30 cellular contexts compared by ENCODE assay signal in the genomic region with DNA sequence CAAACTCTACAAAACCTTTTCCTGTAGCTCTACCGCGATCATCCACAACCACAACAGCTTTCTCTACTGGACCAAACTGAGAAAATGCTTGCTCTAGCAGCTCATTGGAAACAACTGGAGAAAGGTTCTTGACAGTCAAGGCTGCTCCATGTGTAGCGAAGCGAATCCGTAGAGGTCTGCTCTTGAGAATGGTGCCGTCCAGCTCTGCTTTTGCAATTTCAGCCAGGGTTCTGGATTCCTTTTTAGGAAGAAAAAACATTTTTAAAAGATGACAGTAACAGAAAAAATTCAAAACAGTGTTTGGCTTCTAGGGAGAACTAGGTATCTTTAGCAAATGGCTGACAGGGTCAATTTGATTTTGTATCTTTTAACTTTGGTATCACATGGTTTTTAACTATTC. TPM values are rescaled to one million over a fixed set of nuclear protein-coding genes. Genes with fewer than 3 reads are reported as not detected.
DNase-seq lines count a peak whose midpoint lies in the region; ATAC-seq, FAIRE-seq and TF ChIP-seq lines count a peak whose summit lies in the region.
"Had no signal": no experiment of that assay in that cellular context is flagged by ENCODE, and none has a peak within 500 bp of the region (broad histone marks: within the 10 kb centered on the region; RNA-seq: fewer than 3 reads in every experiment).

No MANE protein-coding gene starts in this region.

- no peak for TF ChIP-seq CTCF in right atrium auricular region (IDR thresholded peaks at IDR 0.05)
- no peak for TF ChIP-seq CTCF in chondrocyte (IDR thresholded peaks at IDR 0.05)
- no peak for TF ChIP-seq CTCF in thoracic aorta (IDR thresholded peaks at IDR 0.05)
- TF ChIP-seq CTCF in vagina (IDR thresholded peaks at IDR 0.05), result no peak

- H3K27me3 ChIP-seq in right atrium auricular region, result no peaks in the 10 kb centered on the region
- H3K27me3 ChIP-seq in thoracic aorta (replicated peaks; ENCODE audit: insufficient read depth), result no peaks in the 10 kb centered on the region
- H3K27me3 ChIP-seq in vagina, result no peaks in the 10 kb centered on the region
- H3K27me3 ChIP-seq: foreskin keratinocyte, MG63 had no signal

- peak overlapping the region; percentile 53 for H3K27ac Mint-ChIP-seq in chondrocyte (ENCODE audit: unreplicated experiment)
- H3K27ac Mint-ChIP-seq: activated naive CD8-positive, alpha-beta T cell treated with anti-CD3 and anti-CD28 coated beads, Interleukin-2, amount 10 ng/mL, durations not matched to agents 7 days and 5 days; CD4-positive, alpha-beta T cell; H9 had no signal

- H3K27ac ChIP-seq in right atrium auricular region (no peak overlapping the region), thoracic aorta (peak overlapping the region in 1 of 2 donors; percentile 67), vagina (no peak overlapping the region)
- H3K27ac ChIP-seq: foreskin keratinocyte, parathyroid adenoma had no signal

- peaks cover 10% of the 10 kb centered on the region for H3K36me3 Mint-ChIP-seq in chondrocyte (ENCODE audit: low read depth)

- H3K4me1 Mint-ChIP-seq in chondrocyte (ENCODE audit: low read depth), result peaks cover 31% of the 10 kb centered on the region

- H3K4me3 Mint-ChIP-seq in chondrocyte (ENCODE audit: unreplicated experiment), result no peak overlapping the region
- H3K4me3 Mint-ChIP-seq: activated naive CD8-positive, alpha-beta T cell treated with anti-CD3 and anti-CD28 coated beads, Interleukin-2, amount 10 ng/mL, durations not matched to agents 7 days and 5 days; CD4-positive, alpha-beta T cell; central memory CD8-positive, alpha-beta T cell; H9; neural crest cell had no signal

- DNase-seq in right atrium auricular region (ENCODE audit: low spot score) (peak; percentile 43), left cardiac atrium (no peak), GM04503 (ENCODE audit: low read depth) (peak; percentile 9), chondrocyte (ENCODE audit: low spot score) (no peak), thoracic aorta (ENCODE audit: low spot score) (no peak), urothelium cell line (ENCODE audit: low spot score) (no peak), vagina (ENCODE audit: extremely low spot score in 2 of 2) (no peak)
- DNase-seq in activated CD4-positive, alpha-beta T cell treated with anti-CD3 and anti-CD28 coated beads, Interleukin-2, amount 50 U/mL, for 48 hours, result no peak
- DNase-seq: activated CD4-positive, alpha-beta T cell treated with anti-CD3 and anti-CD28 coated beads, Interleukin-2, amount 50 U/mL, for 4 hours; activated gamma-delta T cell; activated naive CD8-positive, alpha-beta T cell treated with anti-CD3 and anti-CD28 coated beads, Interleukin-2, amount 10 ng/mL, durations not matched to agents 7 days and 5 days; CD4-positive, alpha-beta T cell; effector CD8-positive, alpha-beta T cell; foreskin keratinocyte; H9; left colon; mammary epithelial cell; MG63; NCI-H2081; NCI-H345; NCI-H748 treated with DMSO at 0.1 percent for 48 hours; SIG-M5; stimulated activated CD4-positive, alpha-beta T cell treated with anti-CD3 and anti-CD28 coated beads, Interleukin-2, amount 100 ng/mL, for 24 hours had no signal

- no peak for FAIRE-seq in urothelium cell line (lab: Jason Lieb, UNC)
- FAIRE-seq: GM19239, K562, RCC 7860 had no signal

- ATAC-seq in left cardiac atrium (no peak), thoracic aorta (ENCODE audit: insufficient number of reproducible peaks, low FRiP score, low read depth) (no peak)
- ATAC-seq: foreskin keratinocyte, K562, left colon had no signal

- intact Hi-C loops in left cardiac atrium (cut with DNase I) (no loop called here), vagina (cut with DNase I) (no loop called here)

- no peak overlapping the region for H3K4me3 ChIP-seq in right atrium auricular region
- H3K4me3 ChIP-seq in thoracic aorta, result peak overlapping the region; percentile 59
- H3K4me3 ChIP-seq in vagina, result no peak overlapping the region
- H3K4me3 ChIP-seq: K562, MG63, smooth muscle cell had no signal

- peaks cover 0 to 6% of the 10 kb centered on the region in 2 donors for H3K4me1 ChIP-seq in right atrium auricular region
- peaks cover 25 to 42% of the 10 kb centered on the region in 2 donors for H3K4me1 ChIP-seq in thoracic aorta (ENCODE audit: control insufficient read depth in 1 of 2, low read depth in 2 of 2)
- H3K4me1 ChIP-seq in vagina, result peaks cover 65% of the 10 kb centered on the region
- H3K4me1 ChIP-seq: foreskin keratinocyte, parathyroid adenoma had no signal

- no peaks in the 10 kb centered on the region for H3K9me3 Mint-ChIP-seq in chondrocyte (ENCODE audit: low read depth)
- H3K9me3 Mint-ChIP-seq: activated naive CD8-positive, alpha-beta T cell treated with anti-CD3 and anti-CD28 coated beads, Interleukin-2, amount 10 ng/mL, durations not matched to agents 7 days and 5 days; CD4-positive, alpha-beta T cell; central memory CD8-positive, alpha-beta T cell; H9; neural crest cell had no signal

- TF ChIP-seq POLR2A in vagina (IDR thresholded peaks at IDR 0.05), result no peak

- no peaks in the 10 kb centered on the region for H3K27me3 Mint-ChIP-seq in chondrocyte (ENCODE audit: low read depth)
- H3K27me3 Mint-ChIP-seq: activated naive CD8-positive, alpha-beta T cell treated with anti-CD3 and anti-CD28 coated beads, Interleukin-2, amount 10 ng/mL, durations not matched to agents 7 days and 5 days; CD4-positive, alpha-beta T cell; central memory CD8-positive, alpha-beta T cell had no signal

- H3K9me3 ChIP-seq in right atrium auricular region (no peaks in the 10 kb centered on the region), thoracic aorta (no peaks in the 10 kb centered on the region), vagina (no peaks in the 10 kb centered on the region)
- H3K9me3 ChIP-seq: MG63 had no signal

- peaks cover 23% of the 10 kb centered on the region for H3K36me3 ChIP-seq in right atrium auricular region
- peaks cover 18% of the 10 kb centered on the region for H3K36me3 ChIP-seq in thoracic aorta
- H3K36me3 ChIP-seq in vagina, result peaks cover 0 to 30% of the 10 kb centered on the region in 2 donors

RNA-seq across cellular contexts. Expression of a gene that starts 10.4 kb away (rescaled TPM):
- total RNA-seq in right atrium auricular region (10 to 100 TPM; 24.6 to 28.3 TPM), left cardiac atrium (10 to 100 TPM; 21.8 to 27.1 TPM), chondrocyte (32.6 to 45.7 TPM (median 35.1 TPM) in 3 replicates), thoracic aorta (10 to 100 TPM; 60.1 to 80.7 TPM), vagina (68.0 TPM)

Comparison
In these comparisons a context has a peak if more than half of its experiments do, and no peak if none do; other contexts are left out.
1. DNase-seq: peak in right atrium auricular region (single experiment) and GM04503 (single experiment); none in left cardiac atrium (single experiment), chondrocyte (single experiment), thoracic aorta (single experiment), activated CD4-positive, alpha-beta T cell treated with anti-CD3 and anti-CD28 coated beads, Interleukin-2, amount 50 U/mL, for 48 hours (0 of 2), urothelium cell line (single experiment) and vagina (0 of 2).